ENCODE assay signal across 8 cellular contexts in genomic region chr13:113816925-113817859, GRCh38. TPM values are rescaled to one million over a fixed set of nuclear protein-coding genes. Genes with fewer than 3 reads are reported as not detected.
DNase-seq lines count a peak whose midpoint lies in the region; ATAC-seq, FAIRE-seq and TF ChIP-seq lines count a peak whose summit lies in the region.

No MANE protein-coding gene starts in this region.

- no peak for TF ChIP-seq POLR2A in gastrocnemius medialis (IDR thresholded peaks at IDR 0.05)

- in situ Hi-C loops in gastrocnemius medialis (cut with MboI; ENCODE audit: low sequenced_read_pairs in 4 of 4): no loop called here

- peak overlapping the region; percentile 70 to 85 for H3K27ac ChIP-seq in right atrium auricular region
- peak overlapping the region; percentile 68 to 97 (median 96) for H3K27ac ChIP-seq in gastrocnemius medialis

- H3K4me3 ChIP-seq in right atrium auricular region: no peak overlapping the region
- H3K4me3 ChIP-seq in gastrocnemius medialis: peak overlapping the region in 1 of 4 donors; percentile 13

- H3K9me3 ChIP-seq in right atrium auricular region (no peaks in the 10 kb centered on the region), gastrocnemius medialis (no peaks in the 10 kb centered on the region)

- H3K36me3 ChIP-seq in right atrium auricular region (peaks cover 6% of the 10 kb centered on the region), gastrocnemius medialis (no peaks in the 10 kb centered on the region)

- DNase-seq in AG08396 (ENCODE audit: low spot score) (peak; percentile 82), GM19239 (ENCODE audit: insufficient read length, low spot score) (peak; percentile 91), NCI-H1048 (lab: John Stamatoyannopoulos, UW) (peak; percentile 68), T-helper 1 cell (peak; percentile 74 to 86 (median 81)), amniotic stem cell (lab: John Stamatoyannopoulos, UW) (peak; percentile 52), right atrium auricular region (ENCODE audit: low spot score) (peak; percentile 91), gastrocnemius medialis (peak; percentile 81 to 87)

- TF ChIP-seq CTCF in right atrium auricular region (IDR thresholded peaks at IDR 0.05) (peak; percentile 67 to 87), gastrocnemius medialis (IDR thresholded peaks at IDR 0.05 in 4 of 5, conservative IDR thresholded peaks at IDR 0.05 in 1 of 5) (peak; percentile 90 to 93 (median 91))

- intact Hi-C loops in gastrocnemius medialis (cut with DNase I; ENCODE audit: low total_unique reads): loop anchor here (1.0 to 2.0 kb wide), 3 partner anchors 88 to 410 kb away; no protein-coding TSS in a partner anchor

- peak; percentile 88 for FAIRE-seq in GM19239 (lab: Jason Lieb, UNC)

- H3K27me3 ChIP-seq in right atrium auricular region: no peaks in the 10 kb centered on the region
- H3K27me3 ChIP-seq in gastrocnemius medialis: no peaks in the 10 kb centered on the region

- H3K4me1 ChIP-seq in right atrium auricular region: peaks cover 0 to 73% of the 10 kb centered on the region in 2 donors
- H3K4me1 ChIP-seq in gastrocnemius medialis: peaks cover 33 to 37% of the 10 kb centered on the region in 2 donors

- peak; percentile 28 to 29 for ATAC-seq in gastrocnemius medialis
- ATAC-seq in HG03469 (IDR thresholded peaks at IDR 0.05; ENCODE audit: unreplicated experiment): no peak

RNA-seq across cellular contexts. Expression of gene GAS6, which starts 46.7 kb away (rescaled TPM):
- total RNA-seq in right atrium auricular region: 100 to 1,000 TPM; 206 to 254 TPM
- total RNA-seq in gastrocnemius medialis: 100 to 1,000 TPM in 1 of 4 donors, 10 to 100 TPM in 3; 68.6 to 122 (median 86.3) TPM

RNA-seq across cellular contexts. Expression of gene TMEM255B, which starts 58.2 kb away (rescaled TPM):
- total RNA-seq in right atrium auricular region (1 to 10 TPM; 5.2 to 6.0 TPM), gastrocnemius medialis (1 to 10 TPM in 1 of 4 donors, under 1 TPM in 3; 0.36 to 1.8 (median 0.59) TPM)
